9 cellular contexts compared by ENCODE assay signal in genomic region chr5:76582252-76583162, GRCh38. TPM values are rescaled to one million over a fixed set of nuclear protein-coding genes. Genes with fewer than 3 reads are reported as not detected.
DNase-seq lines count a peak whose midpoint lies in the region; ATAC-seq, FAIRE-seq and TF ChIP-seq lines count a peak whose summit lies in the region.
"Had no signal": no experiment of that assay in that cellular context is flagged by ENCODE, and none has a peak within 500 bp of the region (broad histone marks: within the 10 kb centered on the region; RNA-seq: fewer than 3 reads in every experiment).

No MANE protein-coding gene starts in this region.

- peak; percentile 81 to 98; a peak in 3 of 4 replicates for TF ChIP-seq EP300 in GM12878 (IDR thresholded peaks at IDR 0.05; ENCODE audit: borderline replicate concordance in 1 of 2, control insufficient read depth in 1 of 2, low read depth in 2 of 2, low read length in 2 of 2)

- DNase-seq in GM06990 (ENCODE audit: extremely low read depth, insufficient read length): peak; percentile 30
- peak; percentile 79 for DNase-seq in GM12878 (ENCODE audit: low read depth, low spot score)
- DNase-seq in NCI-H146 treated with DMSO at 0.1 percent for 48 hours (lab: John Stamatoyannopoulos, UW; ENCODE audit: unreplicated experiment): no peak
- no peak for DNase-seq in coronary artery (ENCODE audit: low spot score)
- DNase-seq in spleen: no peak
- DNase-seq in Right ventricle myocardium superior: no peak

- no peaks in the 10 kb centered on the region for H3K27me3 ChIP-seq in GM06990 (replicated peaks; ENCODE audit: control insufficient read depth, insufficient read depth, low read length)
- no peaks in the 10 kb centered on the region for H3K27me3 ChIP-seq in GM12878 (replicated peaks in 1 of 2; ENCODE audit: control insufficient read depth in 2 of 2, insufficient read depth in 2 of 2, low read length in 1 of 2)
- H3K27me3 ChIP-seq in spleen (replicated peaks in 1 of 7): no peaks in the 10 kb centered on the region

- peak; percentile 83 for ATAC-seq in GM21367 (IDR thresholded peaks at IDR 0.05; ENCODE audit: unreplicated experiment)
- ATAC-seq in HG03565 (IDR thresholded peaks at IDR 0.05; ENCODE audit: unreplicated experiment): peak; percentile 64
- ATAC-seq in GM12878: peak; percentile 98
- no peak for ATAC-seq in Right ventricle myocardium superior (ENCODE audit: poor library complexity)

- WGBS in GM12878 (ENCODE audit: insufficient coverage, insufficient replicate concordance, low lambda C conversion rate, missing lambda C conversion rate): 33% methylated on average over 6 of the region's 6 CpGs
- WGBS in spleen, 5 donors: 69 to 76% (median 75%) methylated on average over 6 of the region's 6 CpGs

- in situ Hi-C loops in GM12878 (cut with MboI): no loop called here

- H3K36me3 ChIP-seq in GM06990 (ENCODE audit: control insufficient read depth, insufficient read depth, low read length): no peaks in the 10 kb centered on the region; the same call in 1 of the 2 replicates
- no peaks in the 10 kb centered on the region for H3K36me3 ChIP-seq in GM12878 (ENCODE audit: control insufficient read depth in 2 of 2, insufficient read depth in 2 of 2, low read length in 1 of 2)
- H3K36me3 ChIP-seq in spleen: no peaks in the 10 kb centered on the region

- no TSS peak for BruUV-seq in GM12878 (replicated peaks; lab: Mats Ljungman, UMichigan)

- no peak for TF ChIP-seq RAD21 in GM12878 (IDR thresholded peaks at IDR 0.05; ENCODE audit: insufficient read depth, low read depth, low read length)

- H2AFZ ChIP-seq in GM12878 (ENCODE audit: control insufficient read depth, low read depth, low read length): peak overlapping the region; percentile 20; the same call in 1 of the 2 replicates

- H3K4me2 ChIP-seq in GM12878 (ENCODE audit: control insufficient read depth, insufficient read depth): peak overlapping the region; percentile 46

- H3K79me2 ChIP-seq in GM12878 (ENCODE audit: control insufficient read depth, insufficient read depth, low read length): no peaks in the 10 kb centered on the region

- CTCF ChIA-PET in GM12878 (lab: Yijun Ruan, JAX): interaction anchor here (0.6 to 4.5 kb wide), 61 partner anchors 9 to 1055 kb away, joined by 3 to 94 read pairs (median 4); partner anchors contain the start of gene IQGAP2

- intact Hi-C loops in GM12878 (cut with micrococcal nuclease; ENCODE audit: unreplicated experiment) (loop anchor here (2.0 to 10.0 kb wide), 3 partner anchors 180 to 508 kb away; partner anchors contain the start of gene IQGAP2), spleen (cut with DNase I; ENCODE audit: low total_unique reads) (no loop called here), Right ventricle myocardium superior (cut with DNase I) (no loop called here)

- H4K20me1 ChIP-seq in GM12878 (ENCODE audit: control insufficient read depth, insufficient read depth): no peaks in the 10 kb centered on the region

- peak; percentile 89 for FAIRE-seq in GM12878 (lab: Jason Lieb, UNC)

- no peaks in the 10 kb centered on the region for H3K9me3 ChIP-seq in GM12878 (replicated peaks; ENCODE audit: control insufficient read depth, insufficient read depth, low read length)
- H3K9me3 ChIP-seq in spleen: no peaks in the 10 kb centered on the region

- peaks cover 14% of the 10 kb centered on the region; the same call in 1 of the 2 replicates for H3K4me1 ChIP-seq in GM12878 (ENCODE audit: control insufficient read depth, insufficient read depth, low read length)
- peaks cover 0 to 37% (median 16%) of the 10 kb centered on the region in 6 donors for H3K4me1 ChIP-seq in spleen

- SMC1A ChIA-PET in GM12878 (lab: Charles Lee; ENCODE audit: uncharacterized antibody, unreplicated experiment): interaction anchor here (0.6 to 4.8 kb wide), 49 partner anchors 10 to 1344 kb away, joined by 3 to 81 read pairs (median 4); partner anchors contain the start of gene IQGAP2

- TF ChIP-seq CTCF in GM06990 (IDR thresholded peaks at IDR 0.05; ENCODE audit: insufficient read depth, low read length, poor library complexity, severe bottlenecking) (no peak), GM12878 (IDR thresholded peaks at IDR 0.05 in 2 of 3, conservative IDR thresholded peaks at IDR 0.05 in 1 of 3; ENCODE audit: control insufficient read depth in 2 of 3, extremely low read depth in 1 of 3, insufficient read depth in 1 of 3, low read depth in 3 of 3, low read length in 3 of 3) (no peak), coronary artery (IDR thresholded peaks at IDR 0.05) (no peak), spleen (IDR thresholded peaks at IDR 0.05 in 8 of 11, conservative IDR thresholded peaks at IDR 0.05 in 3 of 11) (no peak)

- RAD21 ChIA-PET in GM12878 (lab: Charles Lee; ENCODE audit: unreplicated experiment): interaction anchor here (0.6 to 5.4 kb wide), 48 partner anchors 9 to 1345 kb away, joined by 3 to 127 read pairs (median 4); partner anchors contain the start of gene IQGAP2

- no peak for TF ChIP-seq POLR2A in GM12878 (IDR thresholded peaks at IDR 0.05; ENCODE audit: low read depth, low read length)
- TF ChIP-seq POLR2A in spleen (IDR thresholded peaks at IDR 0.05): no peak

- POLR2A ChIA-PET in GM12878 (lab: Charles Lee): interaction anchor here (0.7 to 2.6 kb wide), 6 partner anchors 27 to 180 kb away, joined by 3 to 25 read pairs (median 5); partner anchors contain the start of gene IQGAP2

- H3K4me3 ChIP-seq in GM06990 (replicated peaks; ENCODE audit: low read depth, low read length) (no peak overlapping the region; the same call in 1 of the 2 replicates), GM12878 (no peak overlapping the region), coronary artery (no peak overlapping the region), spleen (no peak overlapping the region)
- H3K4me3 ChIP-seq: skin epidermis had no signal

- H3K27ac ChIP-seq in GM12878 (ENCODE audit: control insufficient read depth, insufficient read depth): peak overlapping the region; percentile 66
- H3K27ac ChIP-seq in coronary artery: no peak overlapping the region
- H3K27ac ChIP-seq in spleen: peak overlapping the region in 3 of 8 donors; percentile 32 to 50 (median 35)
- H3K27ac ChIP-seq: skin epidermis had no signal

- no peak overlapping the region for H3K9ac ChIP-seq in GM12878 (ENCODE audit: control insufficient read depth, insufficient read depth, low read length)

TF ChIP-seq in GM12878, 131 proteins besides CTCF, POLR2A, EP300 and RAD21 (continues in another document):
- peak; percentile 93 for TF ChIP-seq DPF2 (IDR thresholded peaks at IDR 0.05)
- TF ChIP-seq PAX5 (IDR thresholded peaks at IDR 0.05; ENCODE audit: borderline replicate concordance, low read depth, low read length): peak; percentile 83; the same call in 1 of the 2 replicates
- TF ChIP-seq CREM (IDR thresholded peaks at IDR 0.05; ENCODE audit: low read depth): peak; percentile 83
- TF ChIP-seq RAD51 (IDR thresholded peaks at IDR 0.05): peak; percentile 42
- no peak for TF ChIP-seq WRNIP1 (IDR thresholded peaks at IDR 0.05; ENCODE audit: borderline replicate concordance, low read depth, low read length)
- TF ChIP-seq TCF7 (IDR thresholded peaks at IDR 0.05; ENCODE audit: borderline replicate concordance): no peak
- no peak for TF ChIP-seq ZSCAN29 (IDR thresholded peaks at IDR 0.05)
- peak; percentile 23; the same call in 1 of the 2 replicates for TF ChIP-seq GABPA (IDR thresholded peaks at IDR 0.05; ENCODE audit: low read depth)
- TF ChIP-seq MYB (IDR thresholded peaks at IDR 0.05; ENCODE audit: borderline replicate concordance, low read depth, low read length): no peak
- TF ChIP-seq EED (IDR thresholded peaks at IDR 0.05; ENCODE audit: low read depth): peak; percentile 98
- no peak for TF ChIP-seq HSF1 (IDR thresholded peaks at IDR 0.05; ENCODE audit: low read depth, low read length)
- TF ChIP-seq MTA2 (IDR thresholded peaks at IDR 0.05; ENCODE audit: low read depth): peak; percentile 86; the same call in 1 of the 2 replicates

RNA-seq across cellular contexts. Expression of gene F2RL2, which starts 40.7 kb away (rescaled TPM):
- total RNA-seq in GM12878 (2013; cell fraction: nucleolus; rRNA removed): 0.46 TPM in 1 of 2 replicates, not detected in the other
- not detected in 2 replicates for total RNA-seq in GM12878 (2014; rRNA removed)
- total RNA-seq in GM12878 (2014; rRNA removed; fragmentation: Illumina TruSeq; extraction: Trizol): not detected in 2 replicates
- total RNA-seq in GM12878 (2021): not detected in 2 replicates
- polyA plus RNA-seq in GM12878 (2011; ENCODE audit: low read depth): 0.07 TPM
- 0.08 and 0.09 TPM in 2 replicates for polyA plus RNA-seq in GM12878 (2011; rRNA removed)
- 0.06 TPM in 1 of 2 replicates, not detected in the other for polyA plus RNA-seq in GM12878 (2011; cell fraction: cytosol; rRNA removed)
- polyA plus RNA-seq in GM12878 (2011; cell fraction: nucleus; rRNA removed): 0.10 TPM in 2 replicates
- polyA plus RNA-seq in GM12878 (2012): 0.07 TPM in 1 of 2 replicates, not detected in the other
- 0.04 TPM in 1 of 2 replicates, not detected in the other for polyA plus RNA-seq in GM12878 (2014; fragmentation: Illumina TruSeq; extraction: Trizol)
- under 1 TPM in 1 of 2 experiments, not detected in 1; 0.03 TPM for polyA plus RNA-seq in GM12878 (2014; fragmentation: Nextera tagmentation; extraction: Ambion mirVana)
- polyA plus RNA-seq in GM12878 (2014; rRNA removed): 0.11 TPM in 1 of 2 replicates, not detected in the other
- polyA plus RNA-seq in GM12878 (2016; fragmentation: Nextera tagmentation; extraction: Ambion mirVana): under 1 TPM; 0.15 to 0.24 TPM
- not detected in 2 replicates for polyA minus RNA-seq in GM12878 (2011; rRNA and poly(A)+ RNA removed)
- polyA minus RNA-seq in GM12878 (2011; cell fraction: cytosol; rRNA and poly(A)+ RNA removed): not detected in 2 replicates
- not detected in 2 replicates for polyA minus RNA-seq in GM12878 (2011; cell fraction: nucleus; rRNA and poly(A)+ RNA removed)
- 1 to 10 TPM in 1 of 7 donors, under 1 TPM in 5, not detected in 1; 0.11 to 1.5 (median 0.40) TPM for total RNA-seq in spleen
- under 1 TPM; 0.04 to 0.08 (median 0.06) TPM for polyA plus RNA-seq in spleen
- total RNA-seq in Right ventricle myocardium superior: 0.13 TPM

Comparison
In these comparisons a context has a peak if more than half of its experiments do, and no peak if none do; other contexts are left out.
1. DNase-seq: peak in GM06990 (single experiment) and GM12878 (single experiment); none in NCI-H146 treated with DMSO at 0.1 percent for 48 hours (single experiment), coronary artery (single experiment), spleen (single experiment) and Right ventricle myocardium superior (single experiment).